In the genomic region with DNA sequence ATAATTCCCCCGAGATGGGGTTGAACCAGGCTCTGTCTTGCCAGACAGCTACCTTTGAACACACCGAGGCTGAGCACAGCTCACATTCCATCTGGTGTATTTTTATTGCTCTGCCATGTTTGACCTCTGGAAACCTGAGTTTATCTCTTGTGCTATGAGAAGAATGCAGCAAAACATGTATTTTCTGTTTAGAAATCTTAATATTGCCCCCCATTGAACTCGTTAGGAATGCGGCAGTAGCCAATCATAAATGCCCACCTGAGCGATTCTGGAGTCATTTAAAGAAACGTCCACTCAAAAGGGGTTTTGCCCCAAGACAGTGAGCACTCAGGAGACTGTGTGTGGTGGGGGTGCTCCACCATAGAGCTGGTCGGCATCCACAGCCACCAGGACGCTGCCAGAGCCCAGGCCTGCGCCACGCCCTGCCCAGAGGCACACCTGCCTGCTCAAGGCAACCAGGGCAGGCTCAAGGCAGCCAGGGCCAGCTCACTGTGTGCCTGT, we compare ENCODE assay signal across 1 cellular context.
TF ChIP-seq lines count a peak whose summit lies in the region.

No MANE protein-coding gene starts in this region.

TF ChIP-seq in H1, 55 proteins besides CTCF, POLR2A, EP300 and RAD21:
- TF ChIP-seq, protein P1, sequence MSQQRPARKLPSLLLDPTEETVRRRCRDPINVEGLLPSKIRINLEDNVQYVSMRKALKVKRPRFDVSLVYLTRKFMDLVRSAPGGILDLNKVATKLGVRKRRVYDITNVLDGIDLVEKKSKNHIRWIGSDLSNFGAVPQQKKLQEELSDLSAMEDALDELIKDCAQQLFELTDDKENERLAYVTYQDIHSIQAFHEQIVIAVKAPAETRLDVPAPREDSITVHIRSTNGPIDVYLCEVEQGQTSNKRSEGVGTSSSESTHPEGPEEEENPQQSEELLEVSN (IDR thresholded peaks at IDR 0.05): no peak
- TF ChIP-seq RFX5 (IDR thresholded peaks at IDR 0.05; ENCODE audit: borderline replicate concordance, low read depth, low read length): no peak
